8 cellular contexts compared by ENCODE assay signal in the genomic region with DNA sequence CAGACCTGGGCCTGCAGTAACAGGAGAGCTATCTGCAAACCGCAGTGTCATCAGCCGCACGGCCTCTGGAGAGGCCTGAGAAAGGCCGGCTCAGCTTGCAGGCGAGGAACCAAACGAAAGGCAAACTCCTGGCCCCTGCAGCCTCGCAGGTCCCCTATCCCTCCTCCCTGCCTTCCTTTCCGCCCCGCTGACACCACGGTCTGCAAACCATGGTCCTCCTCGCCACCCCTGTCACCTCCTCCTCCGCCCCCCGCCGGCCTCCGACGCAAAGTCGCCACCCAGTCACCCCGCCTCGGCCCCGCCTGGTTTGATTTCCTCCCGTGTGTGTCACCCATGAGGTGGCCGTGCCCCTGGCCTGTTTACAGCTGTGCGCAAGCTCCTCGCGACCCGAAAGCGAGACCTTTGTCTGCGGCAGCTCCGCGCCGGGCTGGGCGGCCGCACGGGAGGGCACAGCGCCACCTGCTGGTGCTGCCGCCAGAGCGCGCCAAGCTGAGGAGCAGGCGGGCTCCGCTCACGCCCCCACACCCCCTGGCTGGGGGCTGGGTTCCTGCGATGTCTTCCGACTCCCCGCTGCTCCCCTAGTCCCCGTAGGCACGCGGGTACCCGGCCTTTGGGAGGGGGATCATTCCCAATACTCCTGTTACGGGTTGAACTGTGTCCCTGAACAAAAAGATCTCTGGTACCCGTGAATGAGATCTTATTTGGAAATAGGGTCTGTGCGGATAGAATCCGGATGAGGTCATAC. TPM values are rescaled to one million over a fixed set of nuclear protein-coding genes. Genes with fewer than 3 reads are reported as not detected.
DNase-seq lines count a peak whose midpoint lies in the region; ATAC-seq and TF ChIP-seq lines count a peak whose summit lies in the region.

No MANE protein-coding gene starts in this region.

- peaks cover 64% of the 10 kb centered on the region for H3K4me1 Mint-ChIP-seq in central memory CD8-positive, alpha-beta T cell

- ATAC-seq in HG02642 (IDR thresholded peaks at IDR 0.05; ENCODE audit: poor library complexity, unreplicated experiment) = peak; percentile 50
- peak; percentile 69 for ATAC-seq in central memory CD8-positive, alpha-beta T cell (replicated peaks; ENCODE audit: extremely low read depth, poor library complexity, severe bottlenecking)
- ATAC-seq in left lobe of liver = peak; percentile 64
- no peak for ATAC-seq in HG03045 (IDR thresholded peaks at IDR 0.05; ENCODE audit: unreplicated experiment)

- peak overlapping the region; percentile 79 for H3K4me3 Mint-ChIP-seq in central memory CD8-positive, alpha-beta T cell

- H3K9me3 Mint-ChIP-seq in central memory CD8-positive, alpha-beta T cell = no peaks in the 10 kb centered on the region

- DNase-seq in NCI-H2171 treated with DMSO at 0.1 percent for 48 hours (lab: John Stamatoyannopoulos, UW) (peak; percentile 77), left lobe of liver (ENCODE audit: low spot score) (peak; percentile 73)
- DNase-seq in activated CD4-positive, CD25-positive, alpha-beta regulatory T cell treated with anti-CD3 and anti-CD28 coated beads, Interleukin-2, amount 50 U/mL, for 72 hours = peak; percentile 95
- peak; percentile 87 to 96 for DNase-seq in central memory CD8-positive, alpha-beta T cell (ENCODE audit: low spot score in 2 of 2)
- peak; percentile 93 for DNase-seq in stimulated activated CD4-positive, alpha-beta T cell treated with anti-CD3 and anti-CD28 coated beads, Interleukin-4, amount 100 ng/mL, for 24 hours

- H3K27ac Mint-ChIP-seq in central memory CD8-positive, alpha-beta T cell (ENCODE audit: low read depth) = peak overlapping the region; percentile 98

- peak; percentile 99 for TF ChIP-seq CTCF in GM12874 (IDR thresholded peaks at IDR 0.05; ENCODE audit: insufficient read depth, low read depth, low read length)

- peaks cover 46% of the 10 kb centered on the region for H3K36me3 Mint-ChIP-seq in central memory CD8-positive, alpha-beta T cell (ENCODE audit: insufficient read depth)

- H3K27me3 Mint-ChIP-seq in central memory CD8-positive, alpha-beta T cell = no peaks in the 10 kb centered on the region

RNA-seq across cellular contexts. Expression of a gene that starts 19.4 kb away (rescaled TPM):
- total RNA-seq in left lobe of liver = 1.2 TPM

RNA-seq across cellular contexts. Expression of a gene that starts 23.3 kb away (rescaled TPM):
- 4.7 TPM for total RNA-seq in left lobe of liver
